Comparison of ENCODE assay signal across 8 cellular contexts in genomic region chr13:30735025-30735967, GRCh38. TPM values are rescaled to one million over a fixed set of nuclear protein-coding genes. Genes with fewer than 3 reads are reported as not detected.
DNase-seq lines count a peak whose midpoint lies in the region; ATAC-seq and TF ChIP-seq lines count a peak whose summit lies in the region.

Gene ALOX5AP, plus strand, starts transcription at chr13:30735543. Its CDS starts 63 bp downstream, at chr13:30735606.

- intact Hi-C loops in activated T-helper 1 cell treated with anti-CD3 and anti-CD28 coated beads, Interleukin-12 subunit alpha, Interleukin-12 subunit beta, Interleukin-2, Interleukin-4 antibody, amounts not matched to agents 30 ng/mL and 10 ng/mL and 1 ng/mL, durations not matched to agents 14 hours and 24 hours and 36 hours (cut with micrococcal nuclease) = loop anchor here (1.0 to 5.0 kb wide), 3 partner anchors 9 to 132 kb away; no protein-coding TSS in a partner anchor

- peaks cover 70% of the 10 kb centered on the region for H3K4me1 Mint-ChIP-seq in activated T-helper 1 cell treated with anti-CD3 and anti-CD28 coated beads, Interleukin-12 subunit alpha, Interleukin-12 subunit beta, Interleukin-2, Interleukin-4 antibody, amounts not matched to agents 30 ng/mL and 10 ng/mL and 1 ng/mL, durations not matched to agents 14 hours and 24 hours and 36 hours (ENCODE audit: low read depth)
- peaks cover 51% of the 10 kb centered on the region for H3K4me1 Mint-ChIP-seq in memory B cell
- H3K4me1 Mint-ChIP-seq in WTC11 = peaks cover 17% of the 10 kb centered on the region

- peak; percentile 81 for DNase-seq in GM12865 (ENCODE audit: low read depth)
- DNase-seq in HL-60 (ENCODE audit: low read depth in 1 of 2, low spot score in 1 of 2) = peak; percentile 93 to 94
- no peak for DNase-seq in activated T-helper 1 cell treated with anti-CD3 and anti-CD28 coated beads, Interleukin-12 subunit alpha, Interleukin-12 subunit beta, Interleukin-2, Interleukin-4 antibody, amounts not matched to agents 30 ng/mL and 10 ng/mL and 1 ng/mL, durations not matched to agents 14 hours and 24 hours and 36 hours (ENCODE audit: low spot score)
- peak; percentile 39 to 64 for DNase-seq in memory B cell (ENCODE audit: low spot score in 2 of 2)
- DNase-seq in left lobe of liver (ENCODE audit: low spot score) = no peak
- DNase-seq in NCI-H2171 treated with DMSO at 0.1 percent for 48 hours (lab: John Stamatoyannopoulos, UW) = no peak
- DNase-seq in WTC11 (ENCODE audit: low spot score) = no peak

- H3K36me3 Mint-ChIP-seq in activated T-helper 1 cell treated with anti-CD3 and anti-CD28 coated beads, Interleukin-12 subunit alpha, Interleukin-12 subunit beta, Interleukin-2, Interleukin-4 antibody, amounts not matched to agents 30 ng/mL and 10 ng/mL and 1 ng/mL, durations not matched to agents 14 hours and 24 hours and 36 hours (ENCODE audit: low read depth) = peaks cover 7% of the 10 kb centered on the region
- no peaks in the 10 kb centered on the region for H3K36me3 Mint-ChIP-seq in memory B cell
- no peaks in the 10 kb centered on the region for H3K36me3 Mint-ChIP-seq in WTC11

- TF ChIP-seq CTCF in GM12865 (IDR thresholded peaks at IDR 0.05; ENCODE audit: insufficient read depth, low read depth, low read length, missing control alignments) (no peak), HL-60 (IDR thresholded peaks at IDR 0.05; ENCODE audit: insufficient read depth, low read length) (no peak), WTC11 (IDR thresholded peaks at IDR 0.05) (no peak)

- ATAC-seq in GM21423 (IDR thresholded peaks at IDR 0.05; ENCODE audit: unreplicated experiment) (peak; percentile 71), memory B cell (ENCODE audit: low read depth) (peak; percentile 92), left lobe of liver (no peak), WTC11 (no peak)

- H3K4me3 Mint-ChIP-seq in activated T-helper 1 cell treated with anti-CD3 and anti-CD28 coated beads, Interleukin-12 subunit alpha, Interleukin-12 subunit beta, Interleukin-2, Interleukin-4 antibody, amounts not matched to agents 30 ng/mL and 10 ng/mL and 1 ng/mL, durations not matched to agents 14 hours and 24 hours and 36 hours = peak within 1 kb of the TSS; percentile 98
- H3K4me3 Mint-ChIP-seq in memory B cell (peak within 1 kb of the TSS; percentile 93), WTC11 (no peak within 1 kb of the TSS)

- H3K27ac Mint-ChIP-seq in activated T-helper 1 cell treated with anti-CD3 and anti-CD28 coated beads, Interleukin-12 subunit alpha, Interleukin-12 subunit beta, Interleukin-2, Interleukin-4 antibody, amounts not matched to agents 30 ng/mL and 10 ng/mL and 1 ng/mL, durations not matched to agents 14 hours and 24 hours and 36 hours = peak within 1 kb of the TSS; percentile 96
- H3K27ac Mint-ChIP-seq in memory B cell (peak within 1 kb of the TSS; percentile 87), WTC11 (no peak within 1 kb of the TSS)

- H3K9me3 Mint-ChIP-seq in activated T-helper 1 cell treated with anti-CD3 and anti-CD28 coated beads, Interleukin-12 subunit alpha, Interleukin-12 subunit beta, Interleukin-2, Interleukin-4 antibody, amounts not matched to agents 30 ng/mL and 10 ng/mL and 1 ng/mL, durations not matched to agents 14 hours and 24 hours and 36 hours = no peaks in the 10 kb centered on the region
- H3K9me3 Mint-ChIP-seq in memory B cell (no peaks in the 10 kb centered on the region), WTC11 (no peaks in the 10 kb centered on the region)

- peaks cover 7% of the 10 kb centered on the region for H3K27me3 Mint-ChIP-seq in activated T-helper 1 cell treated with anti-CD3 and anti-CD28 coated beads, Interleukin-12 subunit alpha, Interleukin-12 subunit beta, Interleukin-2, Interleukin-4 antibody, amounts not matched to agents 30 ng/mL and 10 ng/mL and 1 ng/mL, durations not matched to agents 14 hours and 24 hours and 36 hours (ENCODE audit: insufficient read depth)
- H3K27me3 Mint-ChIP-seq in memory B cell (no peaks in the 10 kb centered on the region), WTC11 (ENCODE audit: low read depth) (no peaks in the 10 kb centered on the region)

- H3K4me3 ChIP-seq in GM12865 (ENCODE audit: low read depth, low read length) (peak within 1 kb of the TSS; percentile 28), HL-60 (replicated peaks; ENCODE audit: insufficient read depth, low read length) (peak within 1 kb of the TSS; percentile 55)

- peak within 1 kb of the TSS; percentile 89 for H3K27ac ChIP-seq in HL-60 (replicated peaks)

- CTCF ChIA-PET in WTC11 (lab: Charles Lee) = no interaction called here

- H3K27me3 ChIP-seq in HL-60 (ENCODE audit: insufficient read depth, poor library complexity, severe bottlenecking) = no peaks in the 10 kb centered on the region

- POLR2A ChIA-PET in WTC11 (lab: Charles Lee) = no interaction called here

TF ChIP-seq in WTC11, 78 proteins besides CTCF, POLR2A, EP300 and RAD21:
- no peak for TF ChIP-seq PRRX2 (CRISPR knock-in tag; IDR thresholded peaks at IDR 0.05)

RNA-seq across cellular contexts. Expression of gene ALOX5AP, which starts in this region (rescaled TPM):
- 65.8 and 72.2 TPM in 2 replicates for total RNA-seq in activated T-helper 1 cell treated with anti-CD3 and anti-CD28 coated beads, Interleukin-12 subunit alpha, Interleukin-12 subunit beta, Interleukin-2, Interleukin-4 antibody, amounts not matched to agents 30 ng/mL and 10 ng/mL and 1 ng/mL, durations not matched to agents 14 hours and 24 hours and 36 hours
- total RNA-seq in left lobe of liver (1.5 TPM), WTC11 (2021) (0.30 TPM in 1 of 3 replicates, not detected in the others)

Comparison
In these comparisons a context has a peak if more than half of its experiments do, and no peak if none do; other contexts are left out.
1. RNA of gene ALOX5AP (total RNA-seq): 65.8 to 72.2 TPM in activated T-helper 1 cell treated with anti-CD3 and anti-CD28 coated beads, Interleukin-12 subunit alpha, Interleukin-12 subunit beta, Interleukin-2, Interleukin-4 antibody, amounts not matched to agents 30 ng/mL and 10 ng/mL and 1 ng/mL, durations not matched to agents 14 hours and 24 hours and 36 hours; 1.5 TPM in left lobe of liver (single experiment) and 0.30 TPM in WTC11; every median in the first group is over 10 times any median in the second.
2. DNase-seq: peak in GM12865 (single experiment), HL-60 (2 of 2) and memory B cell (2 of 2); none in activated T-helper 1 cell treated with anti-CD3 and anti-CD28 coated beads, Interleukin-12 subunit alpha, Interleukin-12 subunit beta, Interleukin-2, Interleukin-4 antibody, amounts not matched to agents 30 ng/mL and 10 ng/mL and 1 ng/mL, durations not matched to agents 14 hours and 24 hours and 36 hours (single experiment), left lobe of liver (single experiment), NCI-H2171 treated with DMSO at 0.1 percent for 48 hours (single experiment) and WTC11 (single experiment).
3. ATAC-seq: peak in GM21423 (single experiment) and memory B cell (single experiment); none in left lobe of liver (single experiment) and WTC11 (single experiment).